ENCODE assay signal across 8 cellular contexts in genomic region chr11:19777032-19777341, GRCh38.
A peak's percentile ranks its signal among the peaks of the same experiment; 100 is the strongest.
DNase-seq lines count a peak whose midpoint lies in the region; ATAC-seq and TF ChIP-seq lines count a peak whose summit lies in the region.

No MANE protein-coding gene starts in this region.

- peaks cover 87% of the 10 kb centered on the region for H3K27me3 ChIP-seq in cardiac muscle cell
- H3K27me3 ChIP-seq in mesenchymal stem cell (ENCODE audit: control insufficient read depth in 1 of 2, insufficient read depth in 1 of 2, low read length in 2 of 2): no peaks in the 10 kb centered on the region

- H2BK120ac ChIP-seq in mesenchymal stem cell (ENCODE audit: low read depth, low read length): no peak overlapping the region

- peak overlapping the region; percentile 22 for H4K8ac ChIP-seq in mesenchymal stem cell (ENCODE audit: low read length)

- H3K4me1 ChIP-seq in cardiac muscle cell (ENCODE audit: low read depth) (peaks cover 5% of the 10 kb centered on the region), mesenchymal stem cell (ENCODE audit: control insufficient read depth, insufficient read depth, low read depth, low read length) (peaks cover 9% of the 10 kb centered on the region)

- peaks cover 19% of the 10 kb centered on the region for H3K79me1 ChIP-seq in mesenchymal stem cell (replicated peaks; ENCODE audit: low read length, poor library complexity, severe bottlenecking)

- no peak overlapping the region for H3K23ac ChIP-seq in mesenchymal stem cell (ENCODE audit: low read length in 2 of 2)

- H3K4ac ChIP-seq in mesenchymal stem cell (ENCODE audit: low read depth in 1 of 2, low read length in 2 of 2): no peak overlapping the region

- H3K9me3 Mint-ChIP-seq in chondrocyte (ENCODE audit: low read depth): peaks cover 4% of the 10 kb centered on the region

- intact Hi-C loops in cardiac septum (cut with DNase I): no loop called here

- H3K36me3 Mint-ChIP-seq in chondrocyte (ENCODE audit: low read depth): peaks cover 4% of the 10 kb centered on the region

- WGBS in mesenchymal stem cell: 1% methylated on average over 18 of the region's 45 CpGs

- ATAC-seq in HG03139 (IDR thresholded peaks at IDR 0.05; ENCODE audit: unreplicated experiment) (peak; percentile 7), esophagus mucosa (no peak)

- H3K36me3 ChIP-seq in cardiac muscle cell (no peaks in the 10 kb centered on the region), mesenchymal stem cell (ENCODE audit: control insufficient read depth in 1 of 2, insufficient read depth in 2 of 2, low read depth in 1 of 2, low read length in 2 of 2) (peaks cover 0 to 11% of the 10 kb centered on the region in 2 experiments)

- H3K9me3 ChIP-seq in cardiac muscle cell (ENCODE audit: low read depth): no peaks in the 10 kb centered on the region
- no peaks in the 10 kb centered on the region for H3K9me3 ChIP-seq in mesenchymal stem cell (ENCODE audit: control insufficient read depth, low read length)

- peak overlapping the region in 1 of 2 experiments; percentile 48 for H3K18ac ChIP-seq in mesenchymal stem cell (ENCODE audit: low read depth in 1 of 2, low read length in 2 of 2)

- no peak overlapping the region for H4K91ac ChIP-seq in mesenchymal stem cell (ENCODE audit: low read length)

- H3K14ac ChIP-seq in mesenchymal stem cell (ENCODE audit: low read length in 2 of 2): no peak overlapping the region

- peak overlapping the region; percentile 37 for H3K9ac ChIP-seq in mesenchymal stem cell (ENCODE audit: low read length)

- H2BK15ac ChIP-seq in mesenchymal stem cell (ENCODE audit: low read depth, poor library complexity, severe bottlenecking): peak overlapping the region; percentile 33

- TF ChIP-seq CTCF in cardiac muscle cell (IDR thresholded peaks at IDR 0.05; ENCODE audit: low read depth, low read length) (no peak), chondrocyte (IDR thresholded peaks at IDR 0.05) (no peak)

- H2AK5ac ChIP-seq in mesenchymal stem cell (ENCODE audit: low read length, severe bottlenecking): no peak overlapping the region

- DNase-seq in cardiac muscle cell (ENCODE audit: low read depth in 1 of 2, low spot score in 1 of 2) (peak in 1 of 2 donors; percentile 32), cardiac septum (ENCODE audit: low spot score) (no peak), chondrocyte (ENCODE audit: low spot score) (no peak), mesenchymal stem cell (no peak), retina (no peak)
- no peak for DNase-seq in stimulated activated CD4-positive, alpha-beta T cell treated with anti-CD3 and anti-CD28 coated beads, Interleukin-15, amount 100 ng/mL, for 24 hours

- H3K4me3 ChIP-seq in cardiac muscle cell (peak overlapping the region; percentile 44), mesenchymal stem cell (ENCODE audit: insufficient read depth in 1 of 2, low read depth in 1 of 2, low read length in 2 of 2) (peak overlapping the region; percentile 64 to 71)

- peaks cover 36% of the 10 kb centered on the region for H3K4me1 Mint-ChIP-seq in chondrocyte (ENCODE audit: low read depth)

- no peak overlapping the region for H3K27ac Mint-ChIP-seq in chondrocyte (ENCODE audit: unreplicated experiment)

- peak overlapping the region; percentile 71 for H3K4me3 Mint-ChIP-seq in chondrocyte (ENCODE audit: unreplicated experiment)

- H2BK12ac ChIP-seq in mesenchymal stem cell (ENCODE audit: low read length in 2 of 2): no peak overlapping the region

- H2BK5ac ChIP-seq in mesenchymal stem cell (ENCODE audit: low read depth, low read length, poor library complexity, severe bottlenecking): no peak overlapping the region

- no peak overlapping the region for H2AFZ ChIP-seq in mesenchymal stem cell (ENCODE audit: low read depth, low read length)

- H3K4me2 ChIP-seq in mesenchymal stem cell (ENCODE audit: low read length, poor library complexity, severe bottlenecking): peak overlapping the region; percentile 76

- no peak overlapping the region for H3K27ac ChIP-seq in cardiac muscle cell
- H3K27ac ChIP-seq in mesenchymal stem cell (ENCODE audit: low read length, poor library complexity, severe bottlenecking): no peak overlapping the region

- H3K27me3 Mint-ChIP-seq in chondrocyte (ENCODE audit: low read depth): peaks cover 8% of the 10 kb centered on the region
